In genomic region chr7:151432658-151433521, GRCh38 we compare ENCODE assay signal across 8 cellular contexts. TPM values are rescaled to one million over a fixed set of nuclear protein-coding genes. Genes with fewer than 3 reads are reported as not detected.
DNase-seq lines count a peak whose midpoint lies in the region; ATAC-seq and TF ChIP-seq lines count a peak whose summit lies in the region.

No MANE protein-coding gene starts in this region.

- H3K18ac ChIP-seq in neuronal stem cell (ENCODE audit: low read length): peak overlapping the region; percentile 67

- CTCF ChIA-PET in activated CD8-positive, alpha-beta memory T cell treated with anti-CD3 and anti-CD28 coated beads, Interleukin-2, amount 10 ng/mL, durations not matched to agents 7 days and 5 days (lab: Charles Lee): interaction anchor here (3.8 kb wide), 1 partner anchor 16 kb away, joined by 23 read pairs; no protein-coding TSS in a partner anchor

- H4K91ac ChIP-seq in neuronal stem cell (ENCODE audit: low read depth, low read length, poor library complexity): no peak overlapping the region

- H4K8ac ChIP-seq in neuronal stem cell (ENCODE audit: low read depth, low read length): no peak overlapping the region

- peak overlapping the region; percentile 88 for H2AK5ac ChIP-seq in neuronal stem cell (ENCODE audit: low read depth, low read length)

- peaks cover 13 to 16% of the 10 kb centered on the region in 2 donors for H3K4me1 ChIP-seq in neuronal stem cell (ENCODE audit: control insufficient read depth in 2 of 2, insufficient read depth in 1 of 2, low read depth in 1 of 2, low read length in 2 of 2)
- H3K4me1 ChIP-seq in ascending aorta: peaks cover 17 to 32% of the 10 kb centered on the region in 2 donors

- H3K27ac Mint-ChIP-seq in activated CD8-positive, alpha-beta memory T cell treated with anti-CD3 and anti-CD28 coated beads, Interleukin-2, amount 10 ng/mL, durations not matched to agents 7 days and 5 days: peak overlapping the region; percentile 79

- H3K4me1 Mint-ChIP-seq in activated CD8-positive, alpha-beta memory T cell treated with anti-CD3 and anti-CD28 coated beads, Interleukin-2, amount 10 ng/mL, durations not matched to agents 7 days and 5 days: peaks cover 41% of the 10 kb centered on the region

- H3K79me1 ChIP-seq in neuronal stem cell (ENCODE audit: low read depth, low read length): no peaks in the 10 kb centered on the region

- no peak overlapping the region for H3K14ac ChIP-seq in neuronal stem cell (ENCODE audit: low read length)

- no peak overlapping the region for H3K4me2 ChIP-seq in neuronal stem cell (ENCODE audit: insufficient read depth, low read length, poor library complexity, severe bottlenecking)

- H3K27me3 Mint-ChIP-seq in activated CD8-positive, alpha-beta memory T cell treated with anti-CD3 and anti-CD28 coated beads, Interleukin-2, amount 10 ng/mL, durations not matched to agents 7 days and 5 days: peaks cover under 1% of the 10 kb centered on the region

- no peak overlapping the region for H2BK5ac ChIP-seq in neuronal stem cell (ENCODE audit: low read length)

- H3K4me3 ChIP-seq in neuronal stem cell (ENCODE audit: low read length in 2 of 2) (no peak overlapping the region), ascending aorta (no peak overlapping the region)

- peak overlapping the region; percentile 33 for H3K4me3 Mint-ChIP-seq in activated CD8-positive, alpha-beta memory T cell treated with anti-CD3 and anti-CD28 coated beads, Interleukin-2, amount 10 ng/mL, durations not matched to agents 7 days and 5 days

- H3K23ac ChIP-seq in neuronal stem cell (ENCODE audit: low read depth, low read length, poor library complexity): peak overlapping the region; percentile 17

- H3K4ac ChIP-seq in neuronal stem cell (ENCODE audit: low read length): no peak overlapping the region

- peaks cover 0 to 40% (median 0%) of the 10 kb centered on the region in 3 experiments for H3K27me3 ChIP-seq in neuronal stem cell (ENCODE audit: control insufficient read depth in 3 of 3, insufficient read depth in 3 of 3, low read depth in 1 of 3, low read length in 3 of 3)
- H3K27me3 ChIP-seq in ascending aorta: no peaks in the 10 kb centered on the region

- WGBS in neuronal stem cell (ENCODE audit: extremely low coverage in 2 of 2, insufficient read length in 2 of 2, insufficient replicate concordance in 1 of 2), 2 donors: no CpG with 5 or more reads among the region's 14 CpGs

- ATAC-seq in GM18861 (IDR thresholded peaks at IDR 0.05; ENCODE audit: unreplicated experiment): peak; percentile 74
- ATAC-seq in HG02938 (IDR thresholded peaks at IDR 0.05; ENCODE audit: unreplicated experiment): peak; percentile 58
- ATAC-seq in activated CD8-positive, alpha-beta memory T cell treated with anti-CD3 and anti-CD28 coated beads, Interleukin-2, amount 10 ng/mL, durations not matched to agents 7 days and 5 days: peak; percentile 89
- no peak for ATAC-seq in HG02870 (IDR thresholded peaks at IDR 0.05; ENCODE audit: unreplicated experiment)

- peak overlapping the region; percentile 61 for H2BK15ac ChIP-seq in neuronal stem cell (ENCODE audit: low read length)

- DNase-seq in activated CD8-positive, alpha-beta memory T cell treated with anti-CD3 and anti-CD28 coated beads, Interleukin-2, amount 10 ng/mL, durations not matched to agents 7 days and 5 days: peak; percentile 84
- no peak for DNase-seq in neuronal stem cell (ENCODE audit: low spot score)
- DNase-seq in NCI-H1417 treated with DMSO at 0.1 percent for 48 hours (lab: John Stamatoyannopoulos, UW): no peak
- DNase-seq in ascending aorta (ENCODE audit: low spot score in 2 of 2): no peak
- DNase-seq in NCI-H146 (lab: John Stamatoyannopoulos, UW): no peak

- no peak for TF ChIP-seq CTCF in ascending aorta (IDR thresholded peaks at IDR 0.05)

- intact Hi-C loops in ascending aorta (cut with DNase I): no loop called here

- peaks cover 0 to 1% of the 10 kb centered on the region in 2 donors for H3K9me3 ChIP-seq in neuronal stem cell (replicated peaks in 1 of 2; ENCODE audit: control insufficient read depth in 2 of 2, insufficient read depth in 1 of 2, low read depth in 1 of 2, low read length in 2 of 2)
- no peaks in the 10 kb centered on the region for H3K9me3 ChIP-seq in ascending aorta

- H3K9me3 Mint-ChIP-seq in activated CD8-positive, alpha-beta memory T cell treated with anti-CD3 and anti-CD28 coated beads, Interleukin-2, amount 10 ng/mL, durations not matched to agents 7 days and 5 days (ENCODE audit: low read depth): no peaks in the 10 kb centered on the region

- no peaks in the 10 kb centered on the region for H3K36me3 Mint-ChIP-seq in activated CD8-positive, alpha-beta memory T cell treated with anti-CD3 and anti-CD28 coated beads, Interleukin-2, amount 10 ng/mL, durations not matched to agents 7 days and 5 days

- H3K27ac ChIP-seq in neuronal stem cell (replicated peaks; ENCODE audit: low read length) (no peak overlapping the region), ascending aorta (no peak overlapping the region)

- H2BK120ac ChIP-seq in neuronal stem cell (ENCODE audit: low read depth, low read length): peak overlapping the region; percentile 2

- no peak overlapping the region for H2AFZ ChIP-seq in neuronal stem cell (ENCODE audit: low read length)

- H2BK12ac ChIP-seq in neuronal stem cell (ENCODE audit: low read length): peak overlapping the region; percentile 0

- H3K36me3 ChIP-seq in neuronal stem cell (replicated peaks in 1 of 2; ENCODE audit: control insufficient read depth in 2 of 2, insufficient read depth in 2 of 2, low read length in 2 of 2) (no peaks in the 10 kb centered on the region), ascending aorta (no peaks in the 10 kb centered on the region)

- H3K9ac ChIP-seq in neuronal stem cell (ENCODE audit: low read depth, low read length, poor library complexity): no peak overlapping the region

RNA-seq across cellular contexts. Expression of gene CRYGN, which starts 7.1 kb away (rescaled TPM):
- total RNA-seq in activated CD8-positive, alpha-beta memory T cell treated with anti-CD3 and anti-CD28 coated beads, Interleukin-2, amount 10 ng/mL, durations not matched to agents 7 days and 5 days: not detected
- polyA plus RNA-seq in neuronal stem cell (2013, experiment 1 of 2): 0.24 TPM
- polyA plus RNA-seq in neuronal stem cell (2013, experiment 2 of 2): 0.26 TPM
- not detected for total RNA-seq in ascending aorta

RNA-seq across cellular contexts. Expression of gene WDR86, which starts 23.1 kb away (rescaled TPM):
- total RNA-seq in activated CD8-positive, alpha-beta memory T cell treated with anti-CD3 and anti-CD28 coated beads, Interleukin-2, amount 10 ng/mL, durations not matched to agents 7 days and 5 days: under 1 TPM in 1 of 2 experiments, not detected in 1; 0.29 TPM
- polyA plus RNA-seq in neuronal stem cell (2013, experiment 1 of 2): 20.7 TPM
- 20.8 TPM for polyA plus RNA-seq in neuronal stem cell (2013, experiment 2 of 2)
- 4.0 TPM for total RNA-seq in ascending aorta
